In the genomic region with DNA sequence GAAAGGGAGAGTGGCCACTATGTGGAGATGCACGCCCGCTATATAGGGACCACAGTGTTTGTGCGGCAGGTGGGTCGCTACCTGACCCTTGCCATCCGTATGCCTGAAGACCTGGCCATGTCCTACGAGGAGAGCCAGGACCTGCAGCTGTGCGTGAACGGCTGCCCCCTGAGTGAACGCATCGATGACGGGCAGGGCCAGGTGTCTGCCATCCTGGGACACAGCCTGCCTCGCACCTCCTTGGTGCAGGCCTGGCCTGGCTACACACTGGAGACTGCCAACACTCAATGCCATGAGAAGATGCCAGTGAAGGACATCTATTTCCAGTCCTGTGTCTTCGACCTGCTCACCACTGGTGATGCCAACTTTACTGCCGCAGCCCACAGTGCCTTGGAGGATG, we compare ENCODE assay signal across 30 cellular contexts.
"Had no signal": no experiment of that assay in that cellular context is flagged by ENCODE, and none has a peak within 500 bp of the region (broad histone marks: within the 10 kb centered on the region; RNA-seq: fewer than 3 reads in every experiment).

No MANE protein-coding gene starts in this region.

- H3K36me3 ChIP-seq: breast epithelium, neutrophil had no signal

- H3K27ac Mint-ChIP-seq: activated CD4-positive, alpha-beta memory T cell treated with anti-CD3 and anti-CD28 coated beads for 36 hours; activated naive CD8-positive, alpha-beta T cell treated with anti-CD3 and anti-CD28 coated beads, Interleukin-2, amount 50 U/mL, for 24 hours; dendritic cell treated with granulocyte-macrophage colony-stimulating factor and Interleukin-4, amounts not matched to agents 40 ng/mL and 50 ng/mL, for 4 days; endodermal cell; nephron; stimulated activated naive B cell treated with anti-CD40 and anti-IgM and Interleukin-4, amounts not matched to agents 10 μg/mL and 1 μg/mL and 100 μg/mL, for 72 hours; T-helper 1 cell treated with Interleukin-12 subunit alpha and Interleukin-12 subunit beta and Interleukin-4 antibody, amounts not matched to agents 30 μg/mL and 1 μg/mL, for 36 hours had no signal

- H3K36me3 Mint-ChIP-seq: activated CD4-positive, alpha-beta memory T cell treated with anti-CD3 and anti-CD28 coated beads for 36 hours had no signal

- H3K27me3 ChIP-seq: breast epithelium, right lobe of liver, stomach, thyroid gland had no signal

- H3K27ac ChIP-seq: breast epithelium, left ventricle myocardium inferior, neutrophil, right lobe of liver, stomach, thyroid gland, VCaP had no signal

- H3K9me3 ChIP-seq: breast epithelium, left ventricle myocardium inferior, mucosa of descending colon, neutrophil, right lobe of liver, stomach, thyroid gland had no signal

- ATAC-seq: activated naive CD8-positive, alpha-beta T cell treated with anti-CD3 and anti-CD28 coated beads, Interleukin-2, amount 50 U/mL, for 24 hours; esophagus mucosa; stimulated activated naive B cell treated with anti-CD40 and anti-IgM and Interleukin-4, amounts not matched to agents 10 μg/mL and 1 μg/mL and 100 μg/mL, for 72 hours had no signal

- H3K4me3 ChIP-seq: breast epithelium, left ventricle myocardium inferior, lung, mucosa of descending colon, right lobe of liver, stomach, thyroid gland had no signal

- H3K4me1 ChIP-seq: breast epithelium had no signal

- H3K27me3 Mint-ChIP-seq: activated CD4-positive, alpha-beta memory T cell treated with anti-CD3 and anti-CD28 coated beads for 36 hours; activated naive CD8-positive, alpha-beta T cell treated with anti-CD3 and anti-CD28 coated beads, Interleukin-2, amount 50 U/mL, for 24 hours; stimulated activated naive B cell treated with anti-CD40 and anti-IgM and Interleukin-4, amounts not matched to agents 10 μg/mL and 1 μg/mL and 100 μg/mL, for 72 hours had no signal

- H3K4me3 Mint-ChIP-seq: activated CD4-positive, alpha-beta memory T cell treated with anti-CD3 and anti-CD28 coated beads for 36 hours; activated naive CD8-positive, alpha-beta T cell treated with anti-CD3 and anti-CD28 coated beads, Interleukin-2, amount 50 U/mL, for 24 hours; dendritic cell treated with granulocyte-macrophage colony-stimulating factor and Interleukin-4, amounts not matched to agents 40 ng/mL and 50 ng/mL, for 4 days; endodermal cell; nephron; stimulated activated naive B cell treated with anti-CD40 and anti-IgM and Interleukin-4, amounts not matched to agents 10 μg/mL and 1 μg/mL and 100 μg/mL, for 72 hours; T-helper 1 cell treated with Interleukin-12 subunit alpha and Interleukin-12 subunit beta and Interleukin-4 antibody, amounts not matched to agents 30 μg/mL and 1 μg/mL, for 36 hours had no signal

- DNase-seq: activated CD4-positive, alpha-beta memory T cell treated with anti-CD3 and anti-CD28 coated beads for 36 hours; activated CD4-positive, alpha-beta T cell treated with anti-CD3 and anti-CD28 coated beads for 48 hours; activated CD8-positive, alpha-beta memory T cell treated with anti-CD3 and anti-CD28 coated beads, Interleukin-2, amount 50 U/mL, for 4 hours; activated gamma-delta T cell; activated naive CD4-positive, alpha-beta T cell treated with anti-CD3 and anti-CD28 coated beads, Interleukin-2, amount 50 U/mL, for 16 hours; activated naive CD8-positive, alpha-beta T cell treated with anti-CD3 and anti-CD28 coated beads, Interleukin-2, amount 50 U/mL, for 24 hours; activated T-cell treated with anti-CD3 and anti-CD28 coated beads, Interleukin-2, amount 50 U/mL, for 1 hour; amygdala; central memory CD4-positive, alpha-beta T cell; endodermal cell; foreskin melanocyte; left ventricle myocardium inferior; right lobe of liver; stimulated activated CD4-positive, alpha-beta T cell treated with anti-CD3 and anti-CD28 coated beads, Interleukin-1b, Interleukin-23, amount 100 ng/mL, for 48 hours; stimulated activated CD4-positive, alpha-beta T cell treated with anti-CD3 and anti-CD28 coated beads, Interleukin-4, amount 100 ng/mL, for 4 hours; stimulated activated CD8-positive, alpha-beta memory T cell treated with anti-CD3 and anti-CD28 coated beads, Interleukin-4, amount 100 ng/mL, for 48 hours; stimulated activated naive B cell treated with anti-CD40 and anti-IgM and Interleukin-4, amounts not matched to agents 10 μg/mL and 1 μg/mL and 100 μg/mL, for 72 hours; stomach; SW 1271; T-helper 9 cell; thyroid gland had no signal

- H3K9me3 Mint-ChIP-seq: activated CD4-positive, alpha-beta memory T cell treated with anti-CD3 and anti-CD28 coated beads for 36 hours; activated naive CD8-positive, alpha-beta T cell treated with anti-CD3 and anti-CD28 coated beads, Interleukin-2, amount 50 U/mL, for 24 hours; dendritic cell treated with granulocyte-macrophage colony-stimulating factor and Interleukin-4, amounts not matched to agents 40 ng/mL and 50 ng/mL, for 4 days; endodermal cell; nephron; stimulated activated naive B cell treated with anti-CD40 and anti-IgM and Interleukin-4, amounts not matched to agents 10 μg/mL and 1 μg/mL and 100 μg/mL, for 72 hours; T-helper 1 cell treated with Interleukin-12 subunit alpha and Interleukin-12 subunit beta and Interleukin-4 antibody, amounts not matched to agents 30 μg/mL and 1 μg/mL, for 36 hours had no signal
